ENCODE assay signal across 8 cellular contexts in genomic region chr12:92506460-92506859, GRCh38.
DNase-seq lines count a peak whose midpoint lies in the region; TF ChIP-seq lines count a peak whose summit lies in the region.

No MANE protein-coding gene starts in this region.

- no peaks in the 10 kb centered on the region for H3K9me2 ChIP-seq in SU-DHL-6 (replicated peaks; ENCODE audit: insufficient read depth, low read length)

- H3F3A ChIP-seq in SU-DHL-6 (ENCODE audit: insufficient read depth): no peaks in the 10 kb centered on the region

- H3K27me3 Mint-ChIP-seq in glutamatergic neuron (ENCODE audit: unreplicated experiment): peaks cover 2% of the 10 kb centered on the region

- peaks cover 4% of the 10 kb centered on the region for H3K9me3 Mint-ChIP-seq in glutamatergic neuron (ENCODE audit: unreplicated experiment)

- no peaks in the 10 kb centered on the region for H3K36me3 Mint-ChIP-seq in glutamatergic neuron (ENCODE audit: unreplicated experiment)

- H3K9ac ChIP-seq in SU-DHL-6 (ENCODE audit: low read length) (no peak overlapping the region), skeletal muscle satellite cell (ENCODE audit: low read depth, low read length) (peak overlapping the region; percentile 14)

- H3K4me1 Mint-ChIP-seq in glutamatergic neuron (ENCODE audit: low read depth, unreplicated experiment): peaks cover 32% of the 10 kb centered on the region

- no peak overlapping the region for H3K4me3 Mint-ChIP-seq in glutamatergic neuron (ENCODE audit: unreplicated experiment)

- no peaks in the 10 kb centered on the region for H3K79me2 ChIP-seq in SU-DHL-6 (ENCODE audit: insufficient read depth, low read length)

- H3K4me1 ChIP-seq in skeletal muscle satellite cell (ENCODE audit: control insufficient read depth, insufficient read depth, low read length): peaks cover 42% of the 10 kb centered on the region

- H4K20me1 ChIP-seq in SU-DHL-6 (ENCODE audit: low read depth, low read length): no peaks in the 10 kb centered on the region

- DNase-seq in DMS153 (lab: John Stamatoyannopoulos, UW) (peak; percentile 14), DMS153 treated with DMSO at 0.1 percent for 48 hours (lab: John Stamatoyannopoulos, UW; ENCODE audit: unreplicated experiment) (no peak), glutamatergic neuron (no peak)
- DNase-seq in effector CD8-positive, alpha-beta T cell (lab: John Stamatoyannopoulos, UW): no peak
- no peak for DNase-seq in effector CD4-positive, alpha-beta T cell
- DNase-seq in activated CD8-positive, alpha-beta memory T cell treated with anti-CD3 and anti-CD28 coated beads for 24 hours: no peak

- no peak overlapping the region for H3K27ac ChIP-seq in SU-DHL-6 (ENCODE audit: low read depth, low read length)

- H2AFZ ChIP-seq in SU-DHL-6 (ENCODE audit: low read depth, low read length, severe bottlenecking): peak overlapping the region; percentile 94

- H3K9me3 ChIP-seq in SU-DHL-6 (ENCODE audit: insufficient read depth, low read length) (no peaks in the 10 kb centered on the region), skeletal muscle satellite cell (replicated peaks; ENCODE audit: low read length) (no peaks in the 10 kb centered on the region)

- TF ChIP-seq CTCF in SU-DHL-6 (IDR thresholded peaks at IDR 0.05; ENCODE audit: insufficient read depth, low read length, poor library complexity, severe bottlenecking) (no peak), glutamatergic neuron (IDR thresholded peaks at IDR 0.05; ENCODE audit: partially characterized antibody, unreplicated experiment) (no peak)

- H3K36me3 ChIP-seq in SU-DHL-6 (ENCODE audit: low read length) (no peaks in the 10 kb centered on the region), skeletal muscle satellite cell (ENCODE audit: insufficient read depth, low read length) (no peaks in the 10 kb centered on the region)

- no peak overlapping the region for H3K4me3 ChIP-seq in SU-DHL-6 (ENCODE audit: insufficient read depth, low read length, poor library complexity, severe bottlenecking)
- no peak overlapping the region for H3K4me3 ChIP-seq in skeletal muscle satellite cell (ENCODE audit: low read length)

- H3K27me3 ChIP-seq in SU-DHL-6 (ENCODE audit: low read length): no peaks in the 10 kb centered on the region
- no peaks in the 10 kb centered on the region for H3K27me3 ChIP-seq in skeletal muscle satellite cell (ENCODE audit: control insufficient read depth, insufficient read depth, low read length)

- peak overlapping the region; percentile 54 for H3K27ac Mint-ChIP-seq in glutamatergic neuron (ENCODE audit: unreplicated experiment)

- H3K4me2 ChIP-seq in SU-DHL-6 (ENCODE audit: low read depth, low read length, poor library complexity, severe bottlenecking) (peak overlapping the region; percentile 66), skeletal muscle satellite cell (ENCODE audit: low read length) (peak overlapping the region; percentile 19)
